In the genomic region with DNA sequence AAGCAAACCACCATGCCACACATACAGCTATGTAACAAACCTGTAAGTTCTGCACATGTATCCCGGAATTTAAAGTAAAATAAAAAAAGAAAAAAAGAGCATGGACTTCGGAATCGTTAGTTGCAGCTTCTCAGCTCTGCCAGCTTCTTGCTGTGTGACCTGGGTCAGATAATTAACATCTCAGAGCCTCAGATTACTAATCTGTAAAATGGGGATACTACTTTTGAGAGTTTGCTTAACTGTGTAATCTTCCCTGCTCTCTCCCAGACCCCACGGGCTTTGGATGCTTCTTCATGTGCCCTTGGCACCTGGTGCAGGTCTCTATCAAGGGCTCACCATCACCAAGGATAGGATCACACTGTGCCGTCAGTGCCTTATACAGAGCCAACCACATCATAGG, we compare ENCODE assay signal across 1 cellular context.
TF ChIP-seq lines count a peak whose summit lies in the region.

No MANE protein-coding gene starts in this region.

TF ChIP-seq in K562, 482 proteins besides CTCF, POLR2A, EP300 and RAD21 (continued from another document):
- TF ChIP-seq RBM25 (IDR thresholded peaks at IDR 0.05; ENCODE audit: low read depth, low read length, severe bottlenecking): peak; percentile 53
